18 cellular contexts compared by ENCODE assay signal in the genomic region with DNA sequence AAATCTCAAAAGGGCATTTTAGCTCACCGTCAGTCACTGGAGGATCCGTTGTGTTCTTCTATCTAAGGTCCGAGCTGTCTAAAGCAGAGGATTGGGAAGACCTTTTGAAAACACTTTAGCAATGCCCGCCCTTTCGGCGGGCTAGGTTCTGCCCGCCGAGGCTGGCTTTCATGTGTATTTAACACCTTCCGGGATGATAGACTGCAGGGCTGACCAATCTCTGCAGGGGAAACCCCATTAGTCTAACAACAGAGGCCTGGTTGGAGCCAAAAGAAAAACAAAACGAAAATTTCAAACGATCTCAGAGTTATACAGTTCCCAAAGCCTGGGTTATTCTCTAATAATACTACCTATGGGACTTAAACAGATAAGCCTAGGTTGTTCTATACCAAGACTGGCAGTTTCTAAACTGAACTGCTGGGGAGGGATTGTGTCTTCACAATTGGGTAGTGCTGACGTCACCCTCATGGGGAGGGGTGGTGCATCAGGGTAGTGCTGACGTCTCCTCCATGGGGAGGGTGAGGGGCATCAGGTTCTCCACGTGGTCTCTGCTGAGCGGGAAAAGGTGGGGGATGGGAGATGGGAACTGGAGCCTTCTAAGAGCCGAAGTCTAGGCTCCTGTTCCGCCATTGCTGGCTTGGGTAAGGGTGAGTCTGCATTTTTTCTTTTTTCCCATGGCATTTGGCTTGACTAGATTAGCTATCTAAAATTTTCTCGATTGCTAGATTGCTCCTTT.
"Had no signal": no experiment of that assay in that cellular context is flagged by ENCODE, and none has a peak within 500 bp of the region (broad histone marks: within the 10 kb centered on the region; RNA-seq: fewer than 3 reads in every experiment).

No MANE protein-coding gene starts in this region.

- H3K4me3 ChIP-seq: adrenal gland, dorsolateral prefrontal cortex, gastrocnemius medialis, stomach, thoracic aorta had no signal

- H3K4me1 ChIP-seq: adrenal gland, gastrocnemius medialis, stomach had no signal

- ATAC-seq: activated CD8-positive, alpha-beta T cell treated with anti-CD3 and anti-CD28 coated beads for 36 hours; activated T-cell treated with anti-CD3 and anti-CD28 coated beads, Interleukin-2, amount 50 U/mL, for 4 hours; gastrocnemius medialis; left ventricle myocardium superior; natural killer cell had no signal

- H3K27ac ChIP-seq: adrenal gland, dorsolateral prefrontal cortex, gastrocnemius medialis, stomach, thoracic aorta had no signal

- DNase-seq: activated B cell treated with CpG ODN at 0.5 μM for 24 hours; activated CD4-positive, alpha-beta T cell treated with anti-CD3 and anti-CD28 coated beads for 48 hours; activated CD8-positive, alpha-beta T cell treated with anti-CD3 and anti-CD28 coated beads for 36 hours; activated effector memory CD4-positive, alpha-beta T cell treated with Interleukin-2 at 50 U/mL for 16 hours; activated T-cell treated with anti-CD3 and anti-CD28 coated beads, Interleukin-2, amount 50 U/mL, for 4 hours; adrenal gland; dorsolateral prefrontal cortex; erythroblast; gastrocnemius medialis; left ventricle myocardium superior; natural killer cell; retina; stimulated activated CD4-positive, alpha-beta T cell treated with anti-CD3 and anti-CD28 coated beads, Interleukin-12 subunit alpha, Interleukin-12 subunit beta, amount 100 ng/mL, for 4 hours; stimulated activated CD4-positive, alpha-beta T cell treated with anti-CD3 and anti-CD28 coated beads, Interleukin-2, amount 100 ng/mL, for 24 hours; stomach had no signal

- H3K9me3 ChIP-seq: adrenal gland, gastrocnemius medialis, stomach, thoracic aorta had no signal

- H3K36me3 ChIP-seq: adrenal gland, gastrocnemius medialis, stomach, thoracic aorta had no signal

- FAIRE-seq: TTC549, urothelium cell line had no signal

- H3K27me3 ChIP-seq: adrenal gland, gastrocnemius medialis, stomach had no signal
